8 cellular contexts compared by ENCODE assay signal in the genomic region with DNA sequence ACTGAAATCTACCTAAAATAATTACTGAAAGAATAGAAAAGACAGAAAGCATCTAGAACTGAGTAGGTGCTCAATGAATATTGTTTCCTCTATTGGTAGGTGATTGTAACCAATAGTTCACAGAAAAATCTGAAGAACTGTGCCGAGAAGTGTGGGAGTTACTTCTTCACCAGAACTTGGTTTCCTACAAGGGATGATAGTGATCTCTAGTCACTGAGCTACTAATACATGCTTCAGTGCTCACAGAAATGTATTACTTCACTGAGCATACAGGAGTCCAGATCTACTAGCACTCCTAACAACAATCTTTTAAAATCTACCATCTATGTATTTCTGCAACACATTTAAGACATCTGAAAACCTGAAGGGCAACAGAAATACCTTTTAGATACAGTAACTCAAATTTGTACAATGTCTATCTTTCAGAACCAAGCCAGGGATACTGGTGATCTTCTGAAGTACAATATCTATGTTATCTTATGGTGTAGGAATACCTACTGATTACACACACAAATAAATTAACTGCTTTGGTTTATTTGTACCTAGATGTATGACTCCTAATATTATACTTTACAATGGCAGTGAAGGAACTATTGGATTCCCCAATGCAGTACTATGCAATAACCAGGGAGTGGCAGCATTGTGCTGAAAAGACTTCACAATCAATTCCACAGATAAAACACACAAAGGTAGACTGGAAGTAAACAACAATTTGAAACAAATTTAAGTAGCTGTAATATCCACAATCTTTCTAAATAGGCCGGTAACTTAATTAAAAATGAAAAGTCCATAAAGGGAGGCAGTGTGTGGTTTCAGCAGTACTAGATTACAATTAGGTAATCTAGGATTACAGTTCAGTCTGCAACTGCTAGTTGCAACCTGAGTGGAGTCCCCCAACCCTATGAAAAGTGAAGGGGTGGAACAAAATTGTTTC.
DNase-seq lines count a peak whose midpoint lies in the region; ATAC-seq, FAIRE-seq and TF ChIP-seq lines count a peak whose summit lies in the region.

No MANE protein-coding gene starts in this region.

- no peak overlapping the region for H3K4me3 Mint-ChIP-seq in WTC11

- H3K4me1 Mint-ChIP-seq in WTC11, result peaks cover 37% of the 10 kb centered on the region

- H3K27ac ChIP-seq in pancreas, result no peak overlapping the region

- FAIRE-seq in frontal cortex (lab: Jason Lieb, UNC) (no peak), pancreas (lab: Jason Lieb, UNC) (peak; percentile 43)

- H3K27me3 Mint-ChIP-seq in WTC11 (ENCODE audit: low read depth), result no peaks in the 10 kb centered on the region

- H3K9me3 ChIP-seq in pancreas, result no peaks in the 10 kb centered on the region

- intact Hi-C loops in pancreas (cut with DNase I), result loop anchor here in 1 of 3 donors (5.0 kb wide), 1 partner anchor 166 kb away; no protein-coding TSS in a partner anchor

- no peaks in the 10 kb centered on the region for H3K27me3 ChIP-seq in pancreas

- CTCF ChIA-PET in WTC11 (lab: Charles Lee), result interaction anchor here (0.5 to 3.0 kb wide), 23 partner anchors 9 to 586 kb away, joined by 3 to 33 read pairs (median 5); no protein-coding TSS in a partner anchor

- 17 to 28% methylated on average over 2 of the region's 2 CpGs for WGBS in pancreas, 2 donors

- peaks cover 11 to 22% (median 18%) of the 10 kb centered on the region in 3 donors for H3K4me1 ChIP-seq in pancreas

- POLR2A ChIA-PET in WTC11 (lab: Charles Lee), result no interaction called here

- TF ChIP-seq CTCF in WTC11 (IDR thresholded peaks at IDR 0.05) (peak; percentile 36), pancreas (IDR thresholded peaks at IDR 0.05) (peak; percentile 46 to 91 (median 80))

- H3K36me3 Mint-ChIP-seq in WTC11, result peaks cover 13% of the 10 kb centered on the region

- DNase-seq in DMS153 (lab: John Stamatoyannopoulos, UW) (peak; percentile 59), NCI-H2171 treated with DMSO at 0.1 percent for 48 hours (lab: John Stamatoyannopoulos, UW) (peak; percentile 76), WTC11 (ENCODE audit: low spot score) (no peak), frontal cortex (ENCODE audit: low spot score in 2 of 2) (peak; percentile 8 to 14), pancreas (peak in 1 of 6 donors; percentile 15)

- ATAC-seq in GM21390 (IDR thresholded peaks at IDR 0.05; ENCODE audit: unreplicated experiment), result peak; percentile 50
- ATAC-seq in WTC11, result peak; percentile 69
- ATAC-seq in pancreas, result peak; percentile 79 to 91 (median 89)
- ATAC-seq in HG02973 (IDR thresholded peaks at IDR 0.05; ENCODE audit: unreplicated experiment), result no peak
- ATAC-seq in HG02885 (IDR thresholded peaks at IDR 0.05; ENCODE audit: poor library complexity, unreplicated experiment), result no peak

- no peak overlapping the region for H3K4me3 ChIP-seq in pancreas

- H3K9me3 Mint-ChIP-seq in WTC11, result no peaks in the 10 kb centered on the region

- no peaks in the 10 kb centered on the region for H3K36me3 ChIP-seq in pancreas

- peak overlapping the region; percentile 47 for H3K27ac Mint-ChIP-seq in WTC11

TF ChIP-seq in WTC11, 78 proteins besides CTCF, POLR2A, EP300 and RAD21:
- TF ChIP-seq ZNF263 (CRISPR knock-in tag; IDR thresholded peaks at IDR 0.05; ENCODE audit: low read depth) (no peak), ZNF138 (CRISPR knock-in tag; conservative IDR thresholded peaks at IDR 0.05) (no peak), ETV6 (CRISPR knock-in tag; IDR thresholded peaks at IDR 0.05) (no peak), NR3C1 (CRISPR knock-in tag; conservative IDR thresholded peaks at IDR 0.05; ENCODE audit: low read depth) (no peak), RORB (CRISPR knock-in tag; IDR thresholded peaks at IDR 0.05) (no peak)
- TF ChIP-seq, protein P1, sequence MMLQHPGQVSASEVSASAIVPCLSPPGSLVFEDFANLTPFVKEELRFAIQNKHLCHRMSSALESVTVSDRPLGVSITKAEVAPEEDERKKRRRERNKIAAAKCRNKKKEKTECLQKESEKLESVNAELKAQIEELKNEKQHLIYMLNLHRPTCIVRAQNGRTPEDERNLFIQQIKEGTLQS (CRISPR knock-in tag; conservative IDR thresholded peaks at IDR 0.05), result no peak
- TF ChIP-seq, protein P2, sequence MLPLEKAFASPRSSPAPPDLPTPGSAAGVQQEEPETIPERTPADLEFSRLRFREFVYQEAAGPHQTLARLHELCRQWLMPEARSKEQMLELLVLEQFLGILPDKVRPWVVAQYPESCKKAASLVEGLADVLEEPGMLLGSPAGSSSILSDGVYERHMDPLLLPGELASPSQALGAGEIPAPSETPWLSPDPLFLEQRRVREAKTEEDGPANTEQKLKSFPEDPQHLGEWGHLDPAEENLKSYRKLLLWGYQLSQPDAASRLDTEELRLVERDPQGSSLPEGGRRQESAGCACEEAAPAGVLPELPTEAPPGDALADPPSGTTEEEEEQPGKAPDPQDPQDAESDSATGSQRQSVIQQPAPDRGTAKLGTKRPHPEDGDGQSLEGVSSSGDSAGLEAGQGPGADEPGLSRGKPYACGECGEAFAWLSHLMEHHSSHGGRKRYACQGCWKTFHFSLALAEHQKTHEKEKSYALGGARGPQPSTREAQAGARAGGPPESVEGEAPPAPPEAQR (CRISPR knock-in tag; IDR thresholded peaks at IDR 0.05), result no peak
TF ChIP-seq in WTC11: peak in this region for 0.

Comparison
In these comparisons a context has a peak if more than half of its experiments do, and no peak if none do; other contexts are left out.
1. ATAC-seq: peak in GM21390 (single experiment), WTC11 (single experiment) and pancreas (4 of 4); none in HG02973 (single experiment) and HG02885 (single experiment).